Comparison of ENCODE assay signal across 12 cellular contexts in genomic region chr10:14550471-14550941, GRCh38.
DNase-seq lines count a peak whose midpoint lies in the region; ATAC-seq, FAIRE-seq and TF ChIP-seq lines count a peak whose summit lies in the region.
"Had no signal": no experiment of that assay in that cellular context is flagged by ENCODE, and none has a peak within 500 bp of the region (broad histone marks: within the 10 kb centered on the region; RNA-seq: fewer than 3 reads in every experiment).

No MANE protein-coding gene starts in this region.

- H3K9me3 Mint-ChIP-seq in activated CD8-positive, alpha-beta T cell treated with anti-CD3 and anti-CD28 coated beads, Interleukin-2, amount 10 ng/mL, durations not matched to agents 7 days and 5 days (ENCODE audit: insufficient read depth): no peaks in the 10 kb centered on the region
- H3K9me3 Mint-ChIP-seq in stimulated activated naive CD8-positive, alpha-beta T cell treated with anti-CD3 and anti-CD28 coated beads, Interleukin-15, Interleukin-2, amounts not matched to agents 100 ng/mL and 50 ng/mL, for 24 hours: no peaks in the 10 kb centered on the region

- H3K4me3 Mint-ChIP-seq in activated CD8-positive, alpha-beta T cell treated with anti-CD3 and anti-CD28 coated beads, Interleukin-2, amount 10 ng/mL, durations not matched to agents 7 days and 5 days: no peak overlapping the region
- H3K4me3 Mint-ChIP-seq in stimulated activated naive CD8-positive, alpha-beta T cell treated with anti-CD3 and anti-CD28 coated beads, Interleukin-15, Interleukin-2, amounts not matched to agents 100 ng/mL and 50 ng/mL, for 24 hours: peak overlapping the region; percentile 12

- peaks cover 0 to 2% of the 10 kb centered on the region in 2 experiments; a peak in 1 of 5 replicates for H3K36me3 ChIP-seq in HepG2 (replicated peaks in 1 of 2; ENCODE audit: control insufficient read depth in 1 of 2, insufficient read depth in 2 of 2, low read length in 2 of 2)
- H3K36me3 ChIP-seq in sigmoid colon: no peaks in the 10 kb centered on the region
- H3K36me3 ChIP-seq: right atrium auricular region had no signal

- TF ChIP-seq EP300 in HepG2 (IDR thresholded peaks at IDR 0.05; ENCODE audit: low read depth in 2 of 2, low read length in 2 of 2): peak; percentile 65 to 78; a peak in 3 of 4 replicates
- peak; percentile 73 for TF ChIP-seq EP300 in HepG2 (CRISPR knock-in tag; IDR thresholded peaks at IDR 0.05; ENCODE audit: borderline replicate concordance)
- TF ChIP-seq EP300 in sigmoid colon (IDR thresholded peaks at IDR 0.05): no peak

- peaks cover 29% of the 10 kb centered on the region for H3K79me2 ChIP-seq in HepG2 (ENCODE audit: insufficient read depth, low read length)

- CTCF ChIA-PET in activated CD8-positive, alpha-beta T cell treated with anti-CD3 and anti-CD28 coated beads, Interleukin-2, amount 10 ng/mL, durations not matched to agents 7 days and 5 days (lab: Charles Lee): interaction anchor here (1.0 to 6.8 kb wide), 6 partner anchors 10 to 409 kb away, joined by 3 to 45 read pairs (median 4); partner anchors contain the start of gene MEIG1
- CTCF ChIA-PET in HepG2 (lab: Yijun Ruan, JAX; ENCODE audit: low intra/inter-chr PET ratio, low total read pairs): no interaction called here

- H3K4me1 ChIP-seq in HepG2 (ENCODE audit: insufficient read depth, low read length) (peaks cover 60% of the 10 kb centered on the region), sigmoid colon (peaks cover 0 to 19% (median 11%) of the 10 kb centered on the region in 4 donors)

- ATAC-seq in activated CD8-positive, alpha-beta T cell treated with anti-CD3 and anti-CD28 coated beads, Interleukin-2, amount 10 ng/mL, durations not matched to agents 7 days and 5 days: no peak
- ATAC-seq in HepG2 (peak; percentile 92), HG03280 (IDR thresholded peaks at IDR 0.05; ENCODE audit: unreplicated experiment) (no peak)

- 2% methylated on average over 6 of the region's 6 CpGs for WGBS in HepG2 (ENCODE audit: low lambda C conversion rate)
- WGBS in sigmoid colon, 2 donors: 15 to 61% methylated on average over 6 of the region's 6 CpGs

- peak overlapping the region; percentile 24 for H3K27ac Mint-ChIP-seq in activated CD8-positive, alpha-beta T cell treated with anti-CD3 and anti-CD28 coated beads, Interleukin-2, amount 10 ng/mL, durations not matched to agents 7 days and 5 days
- H3K27ac Mint-ChIP-seq in stimulated activated naive CD8-positive, alpha-beta T cell treated with anti-CD3 and anti-CD28 coated beads, Interleukin-15, Interleukin-2, amounts not matched to agents 100 ng/mL and 50 ng/mL, for 24 hours: peak overlapping the region; percentile 73

- H2AFZ ChIP-seq in HepG2 (ENCODE audit: low read length): no peak overlapping the region

- no peaks in the 10 kb centered on the region for H3K27me3 ChIP-seq in HepG2 (ENCODE audit: control insufficient read depth in 1 of 2, insufficient read depth in 2 of 2, low read length in 2 of 2)
- no peaks in the 10 kb centered on the region for H3K27me3 ChIP-seq in sigmoid colon
- H3K27me3 ChIP-seq: right atrium auricular region, suprapubic skin had no signal

- POLR2A ChIA-PET in activated CD8-positive, alpha-beta T cell treated with anti-CD3 and anti-CD28 coated beads, Interleukin-2, amount 10 ng/mL, durations not matched to agents 7 days and 5 days (lab: Charles Lee): interaction anchor here (0.6 kb wide), 1 partner anchor 23 kb away, joined by 3 read pairs; no protein-coding TSS in a partner anchor
- POLR2A ChIA-PET in HepG2 (lab: Yijun Ruan, JAX): interaction anchor here (1.0 to 2.4 kb wide), 8 partner anchors 12 to 287 kb away, joined by 4 to 8 read pairs (median 5); partner anchors contain the start of genes CDNF, HSPA14 and MSANTD7

- H3K9me3 ChIP-seq in HepG2 (ENCODE audit: low read length) (no peaks in the 10 kb centered on the region), sigmoid colon (no peaks in the 10 kb centered on the region)
- H3K9me3 ChIP-seq: right atrium auricular region, suprapubic skin had no signal

- no TSS peak for BruUV-seq in HepG2 (replicated peaks; lab: Mats Ljungman, UMichigan)

- H3K9ac ChIP-seq in HepG2 (ENCODE audit: insufficient read depth, low read depth, low read length): peak overlapping the region; percentile 35

- no peak for TF ChIP-seq CTCF in HepG2 (CRISPR knock-in tag; IDR thresholded peaks at IDR 0.05)
- TF ChIP-seq CTCF in sigmoid colon (IDR thresholded peaks at IDR 0.05): no peak

- intact Hi-C loops in HepG2 (cut with micrococcal nuclease; ENCODE audit: unreplicated experiment): loop anchor here (2.0 to 5.0 kb wide), 2 partner anchors 14 to 57 kb away; no protein-coding TSS in a partner anchor
- intact Hi-C loops in sigmoid colon (cut with DNase I): no loop called here

- no peaks in the 10 kb centered on the region; the same call in 1 of the 2 replicates for H4K20me1 ChIP-seq in HepG2 (ENCODE audit: insufficient read depth, low read length)

- H3K4me1 Mint-ChIP-seq in activated CD8-positive, alpha-beta T cell treated with anti-CD3 and anti-CD28 coated beads, Interleukin-2, amount 10 ng/mL, durations not matched to agents 7 days and 5 days (ENCODE audit: low read depth): peaks cover 77% of the 10 kb centered on the region
- peaks cover 90% of the 10 kb centered on the region for H3K4me1 Mint-ChIP-seq in stimulated activated naive CD8-positive, alpha-beta T cell treated with anti-CD3 and anti-CD28 coated beads, Interleukin-15, Interleukin-2, amounts not matched to agents 100 ng/mL and 50 ng/mL, for 24 hours (ENCODE audit: low read depth)

- peak; percentile 77 for DNase-seq in HT-29 (ENCODE audit: low spot score)
- no peak for DNase-seq in activated CD8-positive, alpha-beta T cell treated with anti-CD3 and anti-CD28 coated beads, Interleukin-2, amount 10 ng/mL, durations not matched to agents 7 days and 5 days
- DNase-seq in HepG2 (ENCODE audit: low spot score): peak; percentile 98
- no peak for DNase-seq in COLO829 (ENCODE audit: low spot score)
- DNase-seq in sigmoid colon: no peak
- DNase-seq: activated CD4-positive, CD25-positive, alpha-beta regulatory T cell; DMS 273 treated with DMSO at 0.1 percent for 48 hours; NCI-H1930 had no signal

- in situ Hi-C loops in HepG2 (cut with HindIII; ENCODE audit: extremely low pct_ligation_motif_present, low pct_unique_long_range_greater_than_20kb): no loop called here

- no peak for TF ChIP-seq POLR2A in HepG2 (IDR thresholded peaks at IDR 0.05; ENCODE audit: insufficient read depth in 1 of 2, low read depth in 2 of 2, low read length in 2 of 2)
- TF ChIP-seq POLR2A in sigmoid colon (IDR thresholded peaks at IDR 0.05): no peak

- H3K27ac ChIP-seq in HepG2 (ENCODE audit: extremely low read length, insufficient read depth, low read length): peak overlapping the region; percentile 71
- H3K27ac ChIP-seq in sigmoid colon: no peak overlapping the region
- H3K27ac ChIP-seq: right atrium auricular region, suprapubic skin had no signal

- H3K27me3 Mint-ChIP-seq in activated CD8-positive, alpha-beta T cell treated with anti-CD3 and anti-CD28 coated beads, Interleukin-2, amount 10 ng/mL, durations not matched to agents 7 days and 5 days (ENCODE audit: low read depth): no peaks in the 10 kb centered on the region
- no peaks in the 10 kb centered on the region for H3K27me3 Mint-ChIP-seq in stimulated activated naive CD8-positive, alpha-beta T cell treated with anti-CD3 and anti-CD28 coated beads, Interleukin-15, Interleukin-2, amounts not matched to agents 100 ng/mL and 50 ng/mL, for 24 hours

- peaks cover 57% of the 10 kb centered on the region for H3K36me3 Mint-ChIP-seq in activated CD8-positive, alpha-beta T cell treated with anti-CD3 and anti-CD28 coated beads, Interleukin-2, amount 10 ng/mL, durations not matched to agents 7 days and 5 days (ENCODE audit: low read depth)
- H3K36me3 Mint-ChIP-seq in stimulated activated naive CD8-positive, alpha-beta T cell treated with anti-CD3 and anti-CD28 coated beads, Interleukin-15, Interleukin-2, amounts not matched to agents 100 ng/mL and 50 ng/mL, for 24 hours (ENCODE audit: low read depth): peaks cover 51% of the 10 kb centered on the region

- TF ChIP-seq RAD21 in HepG2 (CRISPR knock-in tag; IDR thresholded peaks at IDR 0.05): 0 out of 2 replicates have a peak, but pooled peaks have one; percentile 28

- peak overlapping the region in 2 of 3 experiments; percentile 26; a peak in 1 of 6 replicates for H3K4me3 ChIP-seq in HepG2 (replicated peaks in 1 of 3; ENCODE audit: insufficient read depth in 1 of 3, low read depth in 2 of 3, low read length in 3 of 3)
- H3K4me3 ChIP-seq in sigmoid colon: no peak overlapping the region
- H3K4me3 ChIP-seq: right atrium auricular region, suprapubic skin had no signal

- H3K4me2 ChIP-seq in HepG2 (ENCODE audit: low read depth, low read length): peak overlapping the region; percentile 62

- FAIRE-seq in HepG2 (lab: Jason Lieb, UNC): peak; percentile 96

TF ChIP-seq in HepG2, 621 proteins besides CTCF, POLR2A, EP300 and RAD21 (continues in another document):
- TF ChIP-seq RARA (CRISPR knock-in tag; IDR thresholded peaks at IDR 0.05) (peak; percentile 49; the same call in 1 of the 2 replicates), MTA3 (CRISPR knock-in tag; IDR thresholded peaks at IDR 0.05) (no peak), SKI (IDR thresholded peaks at IDR 0.05; ENCODE audit: partially characterized antibody) (peak; percentile 67), GFI1 (CRISPR knock-in tag; IDR thresholded peaks at IDR 0.05; ENCODE audit: borderline replicate concordance) (peak; percentile 55; the same call in 1 of the 2 replicates), POLR2G (IDR thresholded peaks at IDR 0.05; ENCODE audit: low read depth, low read length) (no peak), BRF2 (CRISPR knock-in tag; IDR thresholded peaks at IDR 0.05) (no peak), IKZF1 (IDR thresholded peaks at IDR 0.05) (no peak), SAFB2 (CRISPR knock-in tag; IDR thresholded peaks at IDR 0.05; ENCODE audit: borderline replicate concordance, low read depth) (no peak), ZNF333 (CRISPR knock-in tag; IDR thresholded peaks at IDR 0.05; ENCODE audit: borderline replicate concordance) (no peak), ZNF30 (CRISPR knock-in tag; IDR thresholded peaks at IDR 0.05) (no peak), MIXL1 (CRISPR knock-in tag; IDR thresholded peaks at IDR 0.05) (peak; percentile 21; the same call in 1 of the 2 replicates), RFXANK (CRISPR knock-in tag; IDR thresholded peaks at IDR 0.05) (0 out of 2 replicates have a peak, but pooled peaks have one; percentile 48), ZNF746 (CRISPR knock-in tag; IDR thresholded peaks at IDR 0.05) (no peak), NCOA2 (CRISPR knock-in tag; IDR thresholded peaks at IDR 0.05) (peak; percentile 71)

Comparison
In these comparisons a context has a peak if more than half of its experiments do, and no peak if none do; other contexts are left out.
1. DNase-seq: peak in HT-29 (single experiment) and HepG2 (single experiment); none in activated CD8-positive, alpha-beta T cell treated with anti-CD3 and anti-CD28 coated beads, Interleukin-2, amount 10 ng/mL, durations not matched to agents 7 days and 5 days (single experiment), COLO829 (single experiment) and sigmoid colon (single experiment).
2. H3K4me3 ChIP-seq: peak in HepG2 (2 of 3); none in sigmoid colon (0 of 4).